In genomic region chr22:28983190-28983589, GRCh38 we compare ENCODE assay signal across 20 cellular contexts.
DNase-seq lines count a peak whose midpoint lies in the region; ATAC-seq, FAIRE-seq and TF ChIP-seq lines count a peak whose summit lies in the region.
"Had no signal": no experiment of that assay in that cellular context is flagged by ENCODE, and none has a peak within 500 bp of the region (broad histone marks: within the 10 kb centered on the region; RNA-seq: fewer than 3 reads in every experiment).

No MANE protein-coding gene starts in this region.

- 64% methylated on average over 7 of the region's 7 CpGs for WGBS in GM12878 (ENCODE audit: insufficient coverage, insufficient replicate concordance, low lambda C conversion rate, missing lambda C conversion rate)
- 76 to 85% methylated on average over 6 to 7 of the region's 7 CpGs for WGBS in mesodermal cell (ENCODE audit: insufficient coverage in 2 of 2), 2 experiments
- 78 to 96% (median 89%) methylated on average over 7 of the region's 7 CpGs for WGBS in stomach, 5 donors
- 64% methylated on average over 7 of the region's 7 CpGs for WGBS in prostate gland

- in situ Hi-C loops in GM12878 (cut with MboI): no loop called here

- CTCF ChIA-PET in GM12878 (lab: Yijun Ruan, JAX): interaction anchor here (1.0 to 1.1 kb wide), 2 partner anchors 18 to 58 kb away, joined by 3 read pairs; no protein-coding TSS in a partner anchor
- CTCF ChIA-PET in activated CD4-positive, alpha-beta memory T cell treated with anti-CD3 and anti-CD28 coated beads for 36 hours (lab: Charles Lee): interaction anchor here (0.6 kb wide), 1 partner anchor 1770 kb away, joined by 3 read pairs; no protein-coding TSS in a partner anchor

- TF ChIP-seq CTCF in BE2C (IDR thresholded peaks at IDR 0.05; ENCODE audit: low read depth, low read length) (no peak), GM12878 (IDR thresholded peaks at IDR 0.05 in 2 of 3, conservative IDR thresholded peaks at IDR 0.05 in 1 of 3; ENCODE audit: control insufficient read depth in 2 of 3, extremely low read depth in 1 of 3, insufficient read depth in 1 of 3, low read depth in 3 of 3, low read length in 3 of 3) (no peak), stomach (IDR thresholded peaks at IDR 0.05) (no peak), prostate gland (IDR thresholded peaks at IDR 0.05) (no peak)

- no peak overlapping the region for H3K27ac Mint-ChIP-seq in activated CD4-positive, alpha-beta memory T cell treated with anti-CD3 and anti-CD28 coated beads for 36 hours
- H3K27ac Mint-ChIP-seq: activated naive CD8-positive, alpha-beta T cell treated with anti-CD3 and anti-CD28 coated beads for 36 hours; activated T-helper 1 cell treated with anti-CD3 and anti-CD28 coated beads, Interleukin-12 subunit alpha, Interleukin-12 subunit beta, Interleukin-2, Interleukin-4 antibody, amounts not matched to agents 30 ng/mL and 10 ng/mL and 1 ng/mL, durations not matched to agents 14 hours and 24 hours and 36 hours; CD8-positive, alpha-beta memory T cell had no signal

- H3K4me3 Mint-ChIP-seq in activated CD4-positive, alpha-beta memory T cell treated with anti-CD3 and anti-CD28 coated beads for 36 hours: no peak overlapping the region
- H3K4me3 Mint-ChIP-seq: activated naive CD8-positive, alpha-beta T cell treated with anti-CD3 and anti-CD28 coated beads for 36 hours; activated T-helper 1 cell treated with anti-CD3 and anti-CD28 coated beads, Interleukin-12 subunit alpha, Interleukin-12 subunit beta, Interleukin-2, Interleukin-4 antibody, amounts not matched to agents 30 ng/mL and 10 ng/mL and 1 ng/mL, durations not matched to agents 14 hours and 24 hours and 36 hours; CD8-positive, alpha-beta memory T cell had no signal

- no peaks in the 10 kb centered on the region for H3K27me3 ChIP-seq in BE2C
- H3K27me3 ChIP-seq in HUES6 (ENCODE audit: control insufficient read depth, insufficient read depth, low read length): no peaks in the 10 kb centered on the region
- H3K27me3 ChIP-seq in GM12878 (replicated peaks in 1 of 2; ENCODE audit: control insufficient read depth in 2 of 2, insufficient read depth in 2 of 2, low read length in 1 of 2): 0 out of 4 replicates have a peak, but pooled peaks cover 0 to 4% of the 10 kb centered on the region in 2 experiments
- no peaks in the 10 kb centered on the region for H3K27me3 ChIP-seq in stomach
- H3K27me3 ChIP-seq in prostate gland (replicated peaks; ENCODE audit: insufficient read depth): no peaks in the 10 kb centered on the region
- H3K27me3 ChIP-seq: brain microvascular endothelial cell, dorsolateral prefrontal cortex, vagina had no signal

- TF ChIP-seq POLR2A in GM12878 (IDR thresholded peaks at IDR 0.05; ENCODE audit: low read depth, low read length): no peak
- no peak for TF ChIP-seq POLR2A in stomach (IDR thresholded peaks at IDR 0.05)
- no peak for TF ChIP-seq POLR2A in prostate gland (IDR thresholded peaks at IDR 0.05)

- no peaks in the 10 kb centered on the region for H3K9me3 ChIP-seq in BE2C
- 0 out of 2 replicates have a peak, but pooled peaks cover 9% of the 10 kb centered on the region for H3K9me3 ChIP-seq in HUES6 (ENCODE audit: control insufficient read depth, insufficient read depth, low read depth, low read length)
- no peaks in the 10 kb centered on the region; the same call in 2 of the 3 replicates for H3K9me3 ChIP-seq in GM12878 (replicated peaks; ENCODE audit: control insufficient read depth, insufficient read depth, low read length)
- H3K9me3 ChIP-seq in mesodermal cell (ENCODE audit: control insufficient read depth, low read length): peaks cover 9% of the 10 kb centered on the region
- H3K9me3 ChIP-seq in stomach: no peaks in the 10 kb centered on the region
- no peaks in the 10 kb centered on the region for H3K9me3 ChIP-seq in prostate gland
- H3K9me3 ChIP-seq: vagina had no signal

- POLR2A ChIA-PET in GM12878 (lab: Charles Lee): interaction anchor here (0.8 to 1.3 kb wide), 3 partner anchors 17 to 54 kb away, joined by 3 to 5 read pairs (median 4); no protein-coding TSS in a partner anchor
- POLR2A ChIA-PET in activated CD4-positive, alpha-beta memory T cell treated with anti-CD3 and anti-CD28 coated beads for 36 hours (lab: Charles Lee): no interaction called here

- intact Hi-C loops in GM12878 (cut with micrococcal nuclease; ENCODE audit: unreplicated experiment) (no loop called here), stomach (cut with DNase I; ENCODE audit: low total_unique reads) (no loop called here), prostate gland (cut with DNase I) (no loop called here)
- intact Hi-C loops in activated CD4-positive, alpha-beta memory T cell treated with anti-CD3 and anti-CD28 coated beads for 36 hours (cut with micrococcal nuclease): no loop called here

- H3K36me3 ChIP-seq in BE2C (peaks cover 3% of the 10 kb centered on the region), HUES6 (ENCODE audit: control insufficient read depth, insufficient read depth, low read length) (peaks cover 17% of the 10 kb centered on the region), GM12878 (ENCODE audit: control insufficient read depth in 2 of 2, insufficient read depth in 2 of 2, low read length in 1 of 2) (no peaks in the 10 kb centered on the region), mesodermal cell (ENCODE audit: control insufficient read depth, insufficient read depth, low read length) (peaks cover 13% of the 10 kb centered on the region), stomach (peaks cover 0 to 10% (median 6%) of the 10 kb centered on the region in 4 donors), prostate gland (no peaks in the 10 kb centered on the region)
- H3K36me3 ChIP-seq: brain microvascular endothelial cell, vagina had no signal

- no peaks in the 10 kb centered on the region for H3K79me2 ChIP-seq in GM12878 (ENCODE audit: control insufficient read depth, insufficient read depth, low read length)

- DNase-seq in BE2C (peak; percentile 18), GM12878 (ENCODE audit: low read depth, low spot score) (no peak), Ammon's horn (ENCODE audit: low spot score) (no peak), stomach (no peak), prostate gland (ENCODE audit: low spot score) (no peak)
- no peak for DNase-seq in activated CD4-positive, alpha-beta memory T cell treated with anti-CD3 and anti-CD28 coated beads for 36 hours
- DNase-seq: activated naive CD8-positive, alpha-beta T cell treated with anti-CD3 and anti-CD28 coated beads for 36 hours; brain microvascular endothelial cell; CD8-positive, alpha-beta memory T cell; dorsolateral prefrontal cortex; NCI-H1092 treated with DMSO at 0.1 percent for 48 hours; NCI-H2227 treated with DMSO at 0.1 percent for 48 hours had no signal

- ATAC-seq in GM12878: peak; percentile 27; the same call in 2 of the 3 replicates

- no peaks in the 10 kb centered on the region for H3K4me1 Mint-ChIP-seq in activated CD4-positive, alpha-beta memory T cell treated with anti-CD3 and anti-CD28 coated beads for 36 hours (ENCODE audit: low read depth)
- H3K4me1 Mint-ChIP-seq: activated naive CD8-positive, alpha-beta T cell treated with anti-CD3 and anti-CD28 coated beads for 36 hours; CD8-positive, alpha-beta memory T cell had no signal

- BruUV-seq in GM12878 (replicated peaks; lab: Mats Ljungman, UMichigan): no TSS peak

- H2AFZ ChIP-seq in GM12878 (ENCODE audit: control insufficient read depth, low read depth, low read length): no peak overlapping the region

- no peak for TF ChIP-seq EP300 in GM12878 (IDR thresholded peaks at IDR 0.05; ENCODE audit: borderline replicate concordance in 1 of 2, control insufficient read depth in 1 of 2, low read depth in 2 of 2, low read length in 2 of 2)
- no peak for TF ChIP-seq EP300 in stomach (IDR thresholded peaks at IDR 0.05)

- peaks cover 8% of the 10 kb centered on the region for H3K9me3 Mint-ChIP-seq in activated CD4-positive, alpha-beta memory T cell treated with anti-CD3 and anti-CD28 coated beads for 36 hours
- H3K9me3 Mint-ChIP-seq: activated naive CD8-positive, alpha-beta T cell treated with anti-CD3 and anti-CD28 coated beads for 36 hours had no signal

- H3K9ac ChIP-seq in HUES6 (ENCODE audit: low read length): no peak overlapping the region
- H3K9ac ChIP-seq in GM12878 (ENCODE audit: control insufficient read depth, insufficient read depth, low read length): no peak overlapping the region
- H3K9ac ChIP-seq: KMS-11 had no signal

- H3K4me3 ChIP-seq in BE2C (ENCODE audit: low read depth, low read length): no peak overlapping the region
- no peak overlapping the region for H3K4me3 ChIP-seq in HUES6 (ENCODE audit: low read depth, low read length)
- H3K4me3 ChIP-seq in GM12878: no peak overlapping the region
- H3K4me3 ChIP-seq in mesodermal cell (ENCODE audit: extremely low read depth, insufficient read depth, low read length, poor library complexity, severe bottlenecking): no peak overlapping the region
- H3K4me3 ChIP-seq in stomach: no peak overlapping the region
- no peak overlapping the region for H3K4me3 ChIP-seq in prostate gland
- H3K4me3 ChIP-seq: dorsolateral prefrontal cortex, lung, vagina had no signal

- FAIRE-seq in GM12878 (lab: Jason Lieb, UNC): no peak
- FAIRE-seq: G401.6 had no signal

- H3K4me1 ChIP-seq in BE2C (peaks cover 6% of the 10 kb centered on the region), HUES6 (ENCODE audit: control insufficient read depth, insufficient read depth, low read length) (peaks cover 70% of the 10 kb centered on the region), GM12878 (ENCODE audit: control insufficient read depth, insufficient read depth, low read length) (no peaks in the 10 kb centered on the region), mesodermal cell (ENCODE audit: control insufficient read depth, insufficient read depth, low read length, poor library complexity, severe bottlenecking) (peaks cover 44% of the 10 kb centered on the region), stomach (peaks cover 3 to 61% (median 20%) of the 10 kb centered on the region in 4 donors), prostate gland (replicated peaks) (peaks cover 12% of the 10 kb centered on the region)

- H3K4me2 ChIP-seq in GM12878 (ENCODE audit: control insufficient read depth, insufficient read depth): no peak overlapping the region
- H3K4me2 ChIP-seq: KMS-11 had no signal

- no peak for TF ChIP-seq RAD21 in GM12878 (IDR thresholded peaks at IDR 0.05; ENCODE audit: insufficient read depth, low read depth, low read length)

- H3K36me3 Mint-ChIP-seq in activated CD4-positive, alpha-beta memory T cell treated with anti-CD3 and anti-CD28 coated beads for 36 hours: no peaks in the 10 kb centered on the region

- RAD21 ChIA-PET in GM12878 (lab: Charles Lee; ENCODE audit: unreplicated experiment): interaction anchor here (1.0 to 1.6 kb wide), 6 partner anchors 32 to 103 kb away, joined by 3 to 6 read pairs (median 4); no protein-coding TSS in a partner anchor

- peak overlapping the region; percentile 28 for H3K27ac ChIP-seq in HUES6 (ENCODE audit: low read depth, low read length)
- no peak overlapping the region for H3K27ac ChIP-seq in GM12878 (ENCODE audit: control insufficient read depth, insufficient read depth)
- H3K27ac ChIP-seq in mesodermal cell (ENCODE audit: low read depth, low read length, severe bottlenecking): peak overlapping the region; percentile 16
- H3K27ac ChIP-seq in stomach: no peak overlapping the region
- H3K27ac ChIP-seq in prostate gland: peak overlapping the region in 1 of 2 donors; percentile 25
- H3K27ac ChIP-seq: brain microvascular endothelial cell, HL-60, KMS-11, vagina had no signal

- SMC1A ChIA-PET in GM12878 (lab: Charles Lee; ENCODE audit: uncharacterized antibody, unreplicated experiment): interaction anchor here (0.8 to 2.3 kb wide), 7 partner anchors 24 to 64 kb away, joined by 3 to 6 read pairs (median 4); no protein-coding TSS in a partner anchor

- H4K20me1 ChIP-seq in GM12878 (ENCODE audit: control insufficient read depth, insufficient read depth): no peaks in the 10 kb centered on the region

- peaks cover 12% of the 10 kb centered on the region for H3K27me3 Mint-ChIP-seq in activated CD4-positive, alpha-beta memory T cell treated with anti-CD3 and anti-CD28 coated beads for 36 hours

Comparison
In these comparisons a context has a peak if more than half of its experiments do, and no peak if none do; other contexts are left out.
1. H3K27ac ChIP-seq: peak in HUES6 (single experiment) and mesodermal cell (single experiment); none in GM12878 (single experiment) and stomach (0 of 5).